In genomic region chr4:83285022-83285387, GRCh38 we compare ENCODE assay signal across 8 cellular contexts. TPM values are rescaled to one million over a fixed set of nuclear protein-coding genes. Genes with fewer than 3 reads are reported as not detected.
DNase-seq lines count a peak whose midpoint lies in the region; ATAC-seq, FAIRE-seq and TF ChIP-seq lines count a peak whose summit lies in the region.

No MANE protein-coding gene starts in this region.

- H3K36me3 ChIP-seq in vagina, result no peaks in the 10 kb centered on the region

- under 1% methylated on average over 10 of the region's 10 CpGs for WGBS in A549 (ENCODE audit: missing lambda C conversion rate)

- POLR2A ChIA-PET in A549 (lab: Yijun Ruan, JAX), result interaction anchor here (0.6 to 1.7 kb wide), 17 partner anchors 8 to 855 kb away, joined by 3 to 16 read pairs (median 4); partner anchors contain the start of genes COPS4, HELQ, HNRNPDL and MRPS18C

- H3K27me3 Mint-ChIP-seq in T-helper 2 cell treated with Interferon-gamma antibody and Interleukin-4, amounts not matched to agents 5 μg/mL and 100 μg/mL, for 36 hours (ENCODE audit: low read depth), result peaks cover 6% of the 10 kb centered on the region

- H3K9me3 ChIP-seq in A549 (no peaks in the 10 kb centered on the region), mononuclear cell (ENCODE audit: low read depth, low read length) (no peaks in the 10 kb centered on the region), vagina (no peaks in the 10 kb centered on the region)

- peak overlapping the region; percentile 62 for H3K4me3 ChIP-seq in A549
- H3K4me3 ChIP-seq in epithelial cell of proximal tubule (ENCODE audit: low read depth, low read length), result peak overlapping the region; percentile 75
- peak overlapping the region; percentile 63 for H3K4me3 ChIP-seq in mononuclear cell (ENCODE audit: low read length)
- peak overlapping the region; percentile 60 to 63 for H3K4me3 ChIP-seq in vagina

- DNase-seq in A549 (ENCODE audit: low read depth in 1 of 2, low spot score in 1 of 2) (peak; percentile 15 to 54), GM03348 (ENCODE audit: low spot score) (peak; percentile 49), epithelial cell of proximal tubule (ENCODE audit: low read depth) (peak; percentile 41), vagina (ENCODE audit: extremely low spot score in 2 of 2) (no peak)
- DNase-seq in T-helper 2 cell treated with Interferon-gamma antibody and Interleukin-4, amounts not matched to agents 5 μg/mL and 100 μg/mL, for 36 hours (ENCODE audit: low spot score), result peak; percentile 20

- TF ChIP-seq EP300 in A549 (IDR thresholded peaks at IDR 0.05), result no peak
- no peak for TF ChIP-seq EP300 in Ishikawa (IDR thresholded peaks at IDR 0.05; ENCODE audit: borderline replicate concordance)

- peaks cover 20% of the 10 kb centered on the region; the same call in 2 of the 3 replicates for H3K4me1 ChIP-seq in A549
- H3K4me1 ChIP-seq in mononuclear cell (ENCODE audit: insufficient read depth, low read length), result peaks cover 43% of the 10 kb centered on the region
- peaks cover 28% of the 10 kb centered on the region for H3K4me1 ChIP-seq in vagina

- no peak for TF ChIP-seq RAD21 in A549 (conservative IDR thresholded peaks at IDR 0.05 in 1 of 2, IDR thresholded peaks at IDR 0.05 in 1 of 2)
- no peak for TF ChIP-seq RAD21 in Ishikawa (IDR thresholded peaks at IDR 0.05; ENCODE audit: low read depth)

- H3K9me3 Mint-ChIP-seq in T-helper 2 cell treated with Interferon-gamma antibody and Interleukin-4, amounts not matched to agents 5 μg/mL and 100 μg/mL, for 36 hours, result peaks cover 5% of the 10 kb centered on the region

- H3K27ac Mint-ChIP-seq in T-helper 2 cell treated with Interferon-gamma antibody and Interleukin-4, amounts not matched to agents 5 μg/mL and 100 μg/mL, for 36 hours, result peak overlapping the region; percentile 94

- no peak for TF ChIP-seq POLR2A in A549 (IDR thresholded peaks at IDR 0.05; ENCODE audit: low read length)
- no peak for TF ChIP-seq POLR2A in vagina (IDR thresholded peaks at IDR 0.05)

- H3K27me3 ChIP-seq in mononuclear cell (ENCODE audit: insufficient read depth, low read length) (no peaks in the 10 kb centered on the region), vagina (no peaks in the 10 kb centered on the region)

- CTCF ChIA-PET in A549 (lab: Yijun Ruan, JAX), result interaction anchor here (0.6 to 3.7 kb wide), 10 partner anchors 8 to 210 kb away, joined by 3 to 19 read pairs (median 3); no protein-coding TSS in a partner anchor

- FAIRE-seq in A549 (lab: Jason Lieb, UNC), result no peak

- intact Hi-C loops in vagina (cut with DNase I), result no loop called here

- H3K27ac ChIP-seq in A549 (peak overlapping the region; percentile 98 to 99), vagina (peak overlapping the region; percentile 95)

- peak overlapping the region; percentile 87 for H3K4me3 Mint-ChIP-seq in T-helper 2 cell treated with Interferon-gamma antibody and Interleukin-4, amounts not matched to agents 5 μg/mL and 100 μg/mL, for 36 hours

- H3K4me2 ChIP-seq in A549, result peak overlapping the region; percentile 61

- TF ChIP-seq CTCF in A549 (IDR thresholded peaks at IDR 0.05), result no peak
- TF ChIP-seq CTCF in epithelial cell of proximal tubule (conservative IDR thresholded peaks at IDR 0.05; ENCODE audit: low read depth, low read length), result no peak
- no peak for TF ChIP-seq CTCF in vagina (IDR thresholded peaks at IDR 0.05)

- peaks cover 37% of the 10 kb centered on the region for H3K4me1 Mint-ChIP-seq in T-helper 2 cell treated with Interferon-gamma antibody and Interleukin-4, amounts not matched to agents 5 μg/mL and 100 μg/mL, for 36 hours (ENCODE audit: low read depth)

- peak; percentile 22 to 39; a peak in 3 of 6 replicates for ATAC-seq in A549
- ATAC-seq in GM19463 (IDR thresholded peaks at IDR 0.05; ENCODE audit: unreplicated experiment), result no peak

- peaks cover 7% of the 10 kb centered on the region for H3K36me3 Mint-ChIP-seq in T-helper 2 cell treated with Interferon-gamma antibody and Interleukin-4, amounts not matched to agents 5 μg/mL and 100 μg/mL, for 36 hours (ENCODE audit: low read depth)

TF ChIP-seq in A549, 52 proteins besides CTCF, POLR2A, EP300 and RAD21:
- 0 out of 5 replicates have a peak, but pooled peaks of 1 of the 2 experiments have one; percentile 0 for TF ChIP-seq JUN (IDR thresholded peaks at IDR 0.05)
- peak; percentile 67; the same call in 1 of the 2 replicates for TF ChIP-seq RARB (CRISPR knock-in tag; IDR thresholded peaks at IDR 0.05)
- no peak for TF ChIP-seq HMGXB4 (CRISPR knock-in tag; IDR thresholded peaks at IDR 0.05; ENCODE audit: borderline replicate concordance)

TF ChIP-seq in Ishikawa, 13 proteins besides CTCF, POLR2A, EP300 and RAD21:
- TF ChIP-seq USF1 (IDR thresholded peaks at IDR 0.05) (no peak), ZBTB7A (IDR thresholded peaks at IDR 0.05; ENCODE audit: low read depth) (no peak), TAF1 (IDR thresholded peaks at IDR 0.05; ENCODE audit: low read depth) (no peak), FOXM1 (IDR thresholded peaks at IDR 0.05; ENCODE audit: borderline replicate concordance, low read depth) (peak; percentile 43; the same call in 1 of the 2 replicates), TEAD4 (IDR thresholded peaks at IDR 0.05) (no peak)

RNA-seq across cellular contexts. Expression of gene COQ2, which starts 0.4 kb away (rescaled TPM):
- 27.1 and 35.9 TPM in 2 replicates for polyA plus RNA-seq in A549 (2011; rRNA removed)
- polyA plus RNA-seq in A549 (2012; cell fraction: cytosol; rRNA removed), result 19.1 and 21.4 TPM in 2 replicates
- polyA plus RNA-seq in A549 (2012; cell fraction: nucleus; rRNA removed), result 8.3 and 13.6 TPM in 2 replicates
- 18.2 to 19.5 TPM (median 18.5 TPM) in 3 replicates for polyA plus RNA-seq in A549 (2017; fragmentation: RNase III; extraction: RNeasy Plus Mini Kit Qiagen cat#74134 plus additional on column Dnase treatment)
- polyA minus RNA-seq in A549 (2011; rRNA and poly(A)+ RNA removed), result 21.7 and 26.2 TPM in 2 replicates
- 28.8 and 36.4 TPM in 2 replicates for total RNA-seq in epithelial cell of proximal tubule
- total RNA-seq in mononuclear cell, result 7.6 TPM
- total RNA-seq in vagina, result 4.2 TPM

RNA-seq across cellular contexts. Expression of gene HPSE, which starts 49.6 kb away (rescaled TPM):
- polyA plus RNA-seq in A549 (2011; rRNA removed) (1.5 and 1.7 TPM in 2 replicates), A549 (2017; fragmentation: RNase III; extraction: RNeasy Plus Mini Kit Qiagen cat#74134 plus additional on column Dnase treatment) (0.72 to 0.94 TPM (median 0.81 TPM) in 3 replicates)
- polyA plus RNA-seq in A549 (2012; cell fraction: cytosol; rRNA removed), result 0.48 and 0.65 TPM in 2 replicates
- 0.59 and 0.69 TPM in 2 replicates for polyA plus RNA-seq in A549 (2012; cell fraction: nucleus; rRNA removed)
- 0.39 and 0.70 TPM in 2 replicates for polyA minus RNA-seq in A549 (2011; rRNA and poly(A)+ RNA removed)
- total RNA-seq in epithelial cell of proximal tubule (0.69 and 3.8 TPM in 2 replicates), mononuclear cell (9.4 TPM), vagina (1.7 TPM)

Comparison
In these comparisons a context has a peak if more than half of its experiments do, and no peak if none do; other contexts are left out.
1. DNase-seq: peak in A549 (2 of 2), GM03348 (single experiment), T-helper 2 cell treated with Interferon-gamma antibody and Interleukin-4, amounts not matched to agents 5 μg/mL and 100 μg/mL, for 36 hours (single experiment) and epithelial cell of proximal tubule (single experiment); none in vagina (0 of 2).
2. Peak in every context shown above with its lines, with median percentiles within 50 percentile points of each other: H3K4me3 ChIP-seq.